Comparison of ENCODE assay signal across 9 cellular contexts in the genomic region with DNA sequence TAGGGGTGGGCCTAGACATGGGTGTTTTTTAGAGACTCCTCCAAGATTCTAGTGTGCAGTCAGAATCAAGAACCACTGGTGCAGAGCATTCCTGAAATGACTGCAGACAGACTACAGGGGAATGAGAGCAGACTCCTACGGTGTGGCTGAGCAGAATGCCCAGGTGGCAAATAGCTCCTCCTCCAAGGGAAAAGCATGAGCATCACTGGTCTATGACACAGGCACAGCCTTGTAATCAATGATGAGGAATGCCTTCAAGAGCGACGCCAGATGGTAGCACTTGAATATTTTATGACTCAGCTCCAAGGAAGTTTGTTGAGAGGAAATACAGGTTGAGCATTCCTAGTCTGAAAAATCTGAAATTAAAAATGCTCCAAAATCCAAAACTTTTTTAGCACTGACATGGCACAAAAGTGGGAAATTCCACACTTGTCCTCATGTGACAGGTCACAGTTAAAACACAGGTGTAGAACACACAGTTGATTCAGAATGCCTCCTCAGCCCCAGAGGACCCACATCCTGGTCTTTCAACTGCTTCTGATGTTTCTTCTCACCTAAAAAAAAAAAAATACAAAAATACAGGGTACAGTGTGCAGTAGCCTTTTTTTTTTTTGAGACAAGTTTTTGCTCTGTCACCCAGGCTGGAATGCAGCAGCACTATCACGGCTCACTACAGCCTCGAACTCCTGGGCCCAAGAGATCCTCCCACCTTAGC. TPM values are rescaled to one million over a fixed set of nuclear protein-coding genes. Genes with fewer than 3 reads are reported as not detected.
DNase-seq lines count a peak whose midpoint lies in the region; ATAC-seq, FAIRE-seq and TF ChIP-seq lines count a peak whose summit lies in the region.
"Had no signal": no experiment of that assay in that cellular context is flagged by ENCODE, and none has a peak within 500 bp of the region (broad histone marks: within the 10 kb centered on the region; RNA-seq: fewer than 3 reads in every experiment).

No MANE protein-coding gene starts in this region.

- CTCF ChIA-PET in K562 (lab: Yijun Ruan, JAX; ENCODE audit: low intra/inter-chr PET ratio): interaction anchor here (1.1 kb wide), 1 partner anchor 914 kb away, joined by 5 read pairs; no protein-coding TSS in a partner anchor

- 24% methylated on average over 4 of the region's 5 CpGs for WGBS in K562 (ENCODE audit: insufficient coverage, low coverage, missing lambda C conversion rate)
- 71% methylated on average over 5 of the region's 5 CpGs for WGBS in right cardiac atrium

- TF ChIP-seq RAD21 in K562 (CRISPR knock-in tag; conservative IDR thresholded peaks at IDR 0.05 in 1 of 2, IDR thresholded peaks at IDR 0.05 in 1 of 2): peak in 1 of 2 experiments; percentile 76; a peak in 3 of 4 replicates

- BruUV-seq in K562 (replicated peaks; lab: Mats Ljungman, UMichigan): no TSS peak

- H4K20me1 ChIP-seq in K562 (replicated peaks; ENCODE audit: control insufficient read depth, insufficient read depth, low read length) (no peaks in the 10 kb centered on the region), osteoblast (ENCODE audit: insufficient read depth, low read length) (no peaks in the 10 kb centered on the region)

- H3K27me3 Mint-ChIP-seq in T-helper 1 cell treated with Interleukin-12 subunit alpha and Interleukin-12 subunit beta and Interleukin-4 antibody, amounts not matched to agents 30 μg/mL and 1 μg/mL, for 36 hours (ENCODE audit: low read depth): no peaks in the 10 kb centered on the region

- in situ Hi-C loops in K562 (cut with MboI): loop anchor here (5.0 kb wide), 2 partner anchors 432 to 903 kb away; no protein-coding TSS in a partner anchor

- H2AFZ ChIP-seq in K562 (ENCODE audit: low read depth, low read length) (no peak overlapping the region), osteoblast (ENCODE audit: low read length) (no peak overlapping the region)

- H3K27ac Mint-ChIP-seq in T-helper 1 cell treated with Interleukin-12 subunit alpha and Interleukin-12 subunit beta and Interleukin-4 antibody, amounts not matched to agents 30 μg/mL and 1 μg/mL, for 36 hours: peak overlapping the region; percentile 16

- H3K4me1 ChIP-seq in K562 (replicated peaks in 1 of 2; ENCODE audit: control insufficient read depth in 2 of 2, insufficient read depth in 2 of 2, low read length in 2 of 2): no peaks in the 10 kb centered on the region
- peaks cover 8% of the 10 kb centered on the region for H3K4me1 ChIP-seq in osteoblast (ENCODE audit: insufficient read depth, low read length)
- no peaks in the 10 kb centered on the region for H3K4me1 ChIP-seq in right cardiac atrium (ENCODE audit: control insufficient read depth, insufficient read depth, low read length)

- no peaks in the 10 kb centered on the region for H3K9me1 ChIP-seq in K562 (ENCODE audit: control insufficient read depth, insufficient read depth, low read length)

- H3K4me3 ChIP-seq in K562: no peak overlapping the region
- H3K4me3 ChIP-seq in osteoblast (ENCODE audit: insufficient read depth, low read length): no peak overlapping the region
- H3K4me3 ChIP-seq in right cardiac atrium (ENCODE audit: low read length): no peak overlapping the region

- H3K4me1 Mint-ChIP-seq in T-helper 1 cell treated with Interleukin-12 subunit alpha and Interleukin-12 subunit beta and Interleukin-4 antibody, amounts not matched to agents 30 μg/mL and 1 μg/mL, for 36 hours (ENCODE audit: low read depth): peaks cover 10% of the 10 kb centered on the region

- H3K9ac ChIP-seq in K562 (ENCODE audit: insufficient read depth in 1 of 2, low read depth in 2 of 2, low read length in 2 of 2): no peak overlapping the region

- H3K4me2 ChIP-seq in K562 (ENCODE audit: insufficient read depth, low read length) (no peak overlapping the region), osteoblast (ENCODE audit: insufficient read depth, low read length) (no peak overlapping the region)

- POLR2A ChIA-PET in K562 (lab: Yijun Ruan, JAX): interaction anchor here (0.6 kb wide), 1 partner anchor 169 kb away, joined by 3 read pairs; no protein-coding TSS in a partner anchor

- peak; percentile 64 for ATAC-seq in K562
- ATAC-seq in right cardiac atrium: no peak

- H3K79me2 ChIP-seq in K562 (ENCODE audit: control insufficient read depth, insufficient read depth, low read length) (no peaks in the 10 kb centered on the region), osteoblast (ENCODE audit: insufficient read depth, low read length) (no peaks in the 10 kb centered on the region)

- TF ChIP-seq POLR2A in K562 (conservative IDR thresholded peaks at IDR 0.05): no peak

- FAIRE-seq in K562 (lab: Jason Lieb, UNC): peak; percentile 23

- TF ChIP-seq CTCF in K562 (IDR thresholded peaks at IDR 0.05 in 2 of 3, conservative IDR thresholded peaks at IDR 0.05 in 1 of 3; ENCODE audit: insufficient read depth in 2 of 3, low read depth in 1 of 3, low read length in 3 of 3): peak; percentile 8 to 49 (median 20); a peak in 2 of 6 replicates
- TF ChIP-seq CTCF in osteoblast (IDR thresholded peaks at IDR 0.05; ENCODE audit: extremely low read depth, low read depth, low read length): peak; percentile 17

- H3K27ac ChIP-seq in K562 (ENCODE audit: extremely low read depth, low read depth, low read length): no peak overlapping the region
- no peak overlapping the region for H3K27ac ChIP-seq in osteoblast (ENCODE audit: low read depth, low read length)
- no peak overlapping the region for H3K27ac ChIP-seq in right cardiac atrium (ENCODE audit: low read length)
- H3K27ac ChIP-seq: VCaP had no signal

- TF ChIP-seq EP300 in K562 (IDR thresholded peaks at IDR 0.05; ENCODE audit: low read length): no peak

- H3K36me3 Mint-ChIP-seq in T-helper 1 cell treated with Interleukin-12 subunit alpha and Interleukin-12 subunit beta and Interleukin-4 antibody, amounts not matched to agents 30 μg/mL and 1 μg/mL, for 36 hours (ENCODE audit: low read depth): no peaks in the 10 kb centered on the region

- intact Hi-C loops in K562 (cut with micrococcal nuclease) (loop anchor here (5.0 to 10.0 kb wide), 2 partner anchors 315 to 528 kb away; no protein-coding TSS in a partner anchor), right cardiac atrium (cut with DNase I) (no loop called here)

- DNase-seq in T-helper 1 cell (no peak), HPDE6-E6E7 (ENCODE audit: extremely low spot score) (peak; percentile 89), K562 (ENCODE audit: extremely low read depth in 1 of 4, low spot score in 3 of 4) (no peak), osteoblast (ENCODE audit: insufficient read length, low spot score, missing footprints) (peak; percentile 92), NCI-H345 treated with DMSO at 0.1 percent for 48 hours (lab: John Stamatoyannopoulos, UW; ENCODE audit: unreplicated experiment) (no peak), occipital lobe (lab: John Stamatoyannopoulos, UW) (no peak), right cardiac atrium (no peak)

- H3K9me3 Mint-ChIP-seq in T-helper 1 cell treated with Interleukin-12 subunit alpha and Interleukin-12 subunit beta and Interleukin-4 antibody, amounts not matched to agents 30 μg/mL and 1 μg/mL, for 36 hours: no peaks in the 10 kb centered on the region

- H3K4me3 Mint-ChIP-seq in T-helper 1 cell treated with Interleukin-12 subunit alpha and Interleukin-12 subunit beta and Interleukin-4 antibody, amounts not matched to agents 30 μg/mL and 1 μg/mL, for 36 hours: no peak overlapping the region

- H3K9me3 ChIP-seq in K562 (replicated peaks; ENCODE audit: control insufficient read depth, insufficient read depth, low read depth, low read length): no peaks in the 10 kb centered on the region
- H3K9me3 ChIP-seq in osteoblast (ENCODE audit: low read depth, low read length): no peaks in the 10 kb centered on the region
- H3K9me3 ChIP-seq in right cardiac atrium (ENCODE audit: control insufficient read depth, low read length): no peaks in the 10 kb centered on the region

- H3K27me3 ChIP-seq in K562 (ENCODE audit: control insufficient read depth in 2 of 2, insufficient read depth in 2 of 2, low read length in 2 of 2) (no peaks in the 10 kb centered on the region), osteoblast (ENCODE audit: insufficient read depth, low read length) (no peaks in the 10 kb centered on the region), right cardiac atrium (ENCODE audit: control insufficient read depth, insufficient read depth) (no peaks in the 10 kb centered on the region)

- H3K36me3 ChIP-seq in K562 (ENCODE audit: control insufficient read depth, insufficient read depth, low read length): no peaks in the 10 kb centered on the region
- no peaks in the 10 kb centered on the region for H3K36me3 ChIP-seq in osteoblast (ENCODE audit: insufficient read depth, low read length)

RNA-seq across cellular contexts. Expression of a gene that starts 10.5 kb away (rescaled TPM):
- 7.4 and 23.1 TPM in 2 replicates for total RNA-seq in K562 (2011; cell fraction: chromatin; rRNA removed; ENCODE audit: low replicate concordance)
- 8.3 and 8.5 TPM in 2 replicates for total RNA-seq in K562 (2011; cell fraction: nucleolus; rRNA removed)
- total RNA-seq in K562 (2011; cell fraction: nucleoplasm; rRNA removed): 18.5 and 39.8 TPM in 2 replicates
- total RNA-seq in K562 (2014; rRNA removed) (11.5 and 12.2 TPM in 2 replicates), K562 (2014; rRNA removed; fragmentation: Illumina TruSeq; extraction: Trizol) (15.2 and 19.0 TPM in 2 replicates), K562 (2015; rRNA removed; fragmentation: Illumina TruSeq; extraction: Trizol) (13.0 and 14.2 TPM in 2 replicates), K562 (2021) (15.1 and 15.3 TPM in 2 replicates), osteoblast (29.7 and 31.5 TPM in 2 replicates), occipital lobe (59.7 TPM), right cardiac atrium (10 to 100 TPM; 19.9 to 21.5 (median 21.2) TPM)
- polyA plus RNA-seq in K562 (2011; rRNA removed) (21.7 and 23.6 TPM in 2 replicates), K562 (2014; fragmentation: Illumina TruSeq; extraction: Trizol) (13.4 and 15.7 TPM in 2 replicates), K562 (2014; fragmentation: Nextera tagmentation; extraction: Ambion mirVana) (1 to 10 TPM; 4.9 to 6.1 TPM), K562 (2014; rRNA removed) (9.9 and 11.2 TPM in 2 replicates), right cardiac atrium (12.8 TPM)
- 5.9 and 8.7 TPM in 2 replicates for polyA plus RNA-seq in K562 (2011; cell fraction: cytosol; rRNA removed)
- 13.2 and 23.9 TPM in 2 replicates for polyA plus RNA-seq in K562 (2011; cell fraction: nucleus; rRNA removed)
- polyA plus RNA-seq in K562 (2012): 11.7 and 21.5 TPM in 2 replicates
- polyA minus RNA-seq in K562 (2011; rRNA and poly(A)+ RNA removed): 13.9 and 15.6 TPM in 2 replicates
- polyA minus RNA-seq in K562 (2011; cell fraction: cytosol; rRNA and poly(A)+ RNA removed): 9.9 and 10.1 TPM in 2 replicates
- polyA minus RNA-seq in K562 (2011; cell fraction: nucleus; rRNA and poly(A)+ RNA removed): 7.7 and 15.2 TPM in 2 replicates

Comparison
In these comparisons a context has a peak if more than half of its experiments do, and no peak if none do; other contexts are left out.
1. DNase-seq: peak in HPDE6-E6E7 (single experiment) and osteoblast (single experiment); none in T-helper 1 cell (0 of 5), K562 (0 of 4), NCI-H345 treated with DMSO at 0.1 percent for 48 hours (single experiment), occipital lobe (single experiment) and right cardiac atrium (0 of 3).